12 cellular contexts compared by ENCODE assay signal in genomic region chr11:36034572-36035331, GRCh38.
DNase-seq lines count a peak whose midpoint lies in the region; ATAC-seq and TF ChIP-seq lines count a peak whose summit lies in the region.
"Had no signal": no experiment of that assay in that cellular context is flagged by ENCODE, and none has a peak within 500 bp of the region (broad histone marks: within the 10 kb centered on the region; RNA-seq: fewer than 3 reads in every experiment).

No MANE protein-coding gene starts in this region.

- DNase-seq in cardiac muscle cell (ENCODE audit: low read depth in 1 of 2, low spot score in 1 of 2) (peak in 1 of 2 donors; percentile 74), left ventricle myocardium superior (no peak), T1000 (lab: John Stamatoyannopoulos, UW) (peak; percentile 48), fibroblast of mammary gland (ENCODE audit: low read depth) (peak; percentile 81), NCI-H2227 (lab: John Stamatoyannopoulos, UW; ENCODE audit: unreplicated experiment) (no peak)
- DNase-seq: activated naive CD8-positive, alpha-beta T cell treated with anti-CD3 and anti-CD28 coated beads, Interleukin-2, amount 10 ng/mL, durations not matched to agents 7 days and 5 days; NCI-H1436 treated with DMSO at 0.1 percent for 48 hours; Peyer's patch; small intestine had no signal

- intact Hi-C loops in left ventricle myocardium superior (cut with micrococcal nuclease) = no loop called here

- H3K36me3 ChIP-seq in cardiac muscle cell = no peaks in the 10 kb centered on the region
- H3K36me3 ChIP-seq: Peyer's patch had no signal

- TF ChIP-seq CTCF in cardiac muscle cell (IDR thresholded peaks at IDR 0.05; ENCODE audit: low read depth, low read length) (peak; percentile 6), fibroblast of mammary gland (conservative IDR thresholded peaks at IDR 0.05; ENCODE audit: control insufficient read depth, insufficient read depth, low read depth, low read length) (no peak)

- ATAC-seq in left ventricle myocardium superior (no peak), HG03378 (IDR thresholded peaks at IDR 0.05; ENCODE audit: unreplicated experiment) (no peak), HG03571 (IDR thresholded peaks at IDR 0.05; ENCODE audit: unreplicated experiment) (no peak), GM18511 (IDR thresholded peaks at IDR 0.05; ENCODE audit: unreplicated experiment) (no peak)

- H3K27ac ChIP-seq in cardiac muscle cell = no peak overlapping the region
- H3K27ac ChIP-seq: Peyer's patch had no signal

- H3K4me3 ChIP-seq in cardiac muscle cell = no peak overlapping the region
- H3K4me3 ChIP-seq in fibroblast of mammary gland (ENCODE audit: control insufficient read depth, low read depth, low read length) = no peak overlapping the region
- H3K4me3 ChIP-seq: Peyer's patch had no signal

- H3K4me1 ChIP-seq in cardiac muscle cell (ENCODE audit: low read depth) = peaks cover 3% of the 10 kb centered on the region

- H3K27me3 ChIP-seq in cardiac muscle cell = no peaks in the 10 kb centered on the region
- H3K27me3 ChIP-seq: Peyer's patch had no signal

- H3K9me3 ChIP-seq in cardiac muscle cell (ENCODE audit: low read depth) = no peaks in the 10 kb centered on the region
- H3K9me3 ChIP-seq: Peyer's patch had no signal

Comparison
In these comparisons a context has a peak if more than half of its experiments do, and no peak if none do; other contexts are left out.
1. DNase-seq: peak in T1000 (single experiment) and fibroblast of mammary gland (single experiment); none in left ventricle myocardium superior (single experiment) and NCI-H2227 (single experiment).